In the genomic region with DNA sequence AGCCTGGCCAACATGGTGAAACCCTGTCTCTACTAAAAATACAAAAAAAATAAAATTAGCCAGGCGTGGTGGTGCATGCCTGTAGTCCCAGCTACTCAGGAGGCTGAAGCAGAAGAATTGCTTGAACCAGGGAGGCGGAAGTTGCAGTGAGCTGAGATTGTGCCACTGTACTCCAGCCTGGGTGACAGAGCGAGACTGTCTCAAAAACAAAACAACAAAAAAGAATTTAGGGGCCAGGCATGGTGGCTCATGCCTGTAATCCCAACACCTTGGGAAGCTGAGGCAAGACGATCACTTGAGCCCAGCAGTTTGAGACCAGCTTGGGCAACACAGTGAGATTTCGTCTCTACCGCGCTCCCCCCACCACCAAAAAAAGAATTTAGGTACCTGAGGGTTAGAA, we compare ENCODE assay signal across 5 cellular contexts. TPM values are rescaled to one million over a fixed set of nuclear protein-coding genes. Genes with fewer than 3 reads are reported as not detected.
"Had no signal": no experiment of that assay in that cellular context is flagged by ENCODE, and none has a peak within 500 bp of the region (broad histone marks: within the 10 kb centered on the region; RNA-seq: fewer than 3 reads in every experiment).

No MANE protein-coding gene starts in this region.

RNA-seq across cellular contexts. Expression of a gene that starts 2.7 kb away (rescaled TPM):
- total RNA-seq: occipital lobe, osteoblast, transverse colon, upper lobe of right lung, urinary bladder had no signal
